ENCODE assay signal across 19 cellular contexts in genomic region chr7:158070222-158070920, GRCh38.
"Had no signal": no experiment of that assay in that cellular context is flagged by ENCODE, and none has a peak within 500 bp of the region (broad histone marks: within the 10 kb centered on the region; RNA-seq: fewer than 3 reads in every experiment).

No MANE protein-coding gene starts in this region.

- H3K27ac ChIP-seq: dorsolateral prefrontal cortex, heart left ventricle, neutrophil, suprapubic skin, thyroid gland, uterus had no signal

- H3K4me3 Mint-ChIP-seq: naive thymus-derived CD8-positive, alpha-beta T cell; type B pancreatic cell had no signal

- H3K4me3 ChIP-seq: dorsolateral prefrontal cortex, heart left ventricle, mucosa of descending colon, suprapubic skin, thyroid gland, uterus had no signal

- H3K4me1 ChIP-seq: heart left ventricle, suprapubic skin, thyroid gland, uterus had no signal

- FAIRE-seq: frontal cortex, small intestine had no signal

- DNase-seq: cortex of kidney; effector CD8-positive, alpha-beta T cell; heart left ventricle; hippocampal formation; kidney glomerular epithelial cell; mammary epithelial cell; mucosa of descending colon; small intestine; stimulated activated CD4-positive, alpha-beta T cell treated with anti-CD3 and anti-CD28 coated beads, Interleukin-2, amount 100 ng/mL, for 48 hours; stimulated activated naive CD4-positive, alpha-beta T cell treated with Interleukin-2 at 50 U/mL for 16 hours; thyroid gland; uterus had no signal

- H3K27ac Mint-ChIP-seq: type B pancreatic cell had no signal

- H3K9me3 ChIP-seq: heart left ventricle, mucosa of descending colon, neutrophil, suprapubic skin, thyroid gland, uterus had no signal

- H3K9me3 Mint-ChIP-seq: type B pancreatic cell had no signal

- ATAC-seq: esophagus mucosa; heart left ventricle; mucosa of descending colon; naive thymus-derived CD8-positive, alpha-beta T cell had no signal

- H3K27me3 ChIP-seq: neutrophil, thyroid gland, uterus had no signal

- H3K36me3 ChIP-seq: heart left ventricle, neutrophil, suprapubic skin, thyroid gland, uterus had no signal

- H3K36me3 Mint-ChIP-seq: naive thymus-derived CD8-positive, alpha-beta T cell; type B pancreatic cell had no signal
